26 cellular contexts compared by ENCODE assay signal in the genomic region with DNA sequence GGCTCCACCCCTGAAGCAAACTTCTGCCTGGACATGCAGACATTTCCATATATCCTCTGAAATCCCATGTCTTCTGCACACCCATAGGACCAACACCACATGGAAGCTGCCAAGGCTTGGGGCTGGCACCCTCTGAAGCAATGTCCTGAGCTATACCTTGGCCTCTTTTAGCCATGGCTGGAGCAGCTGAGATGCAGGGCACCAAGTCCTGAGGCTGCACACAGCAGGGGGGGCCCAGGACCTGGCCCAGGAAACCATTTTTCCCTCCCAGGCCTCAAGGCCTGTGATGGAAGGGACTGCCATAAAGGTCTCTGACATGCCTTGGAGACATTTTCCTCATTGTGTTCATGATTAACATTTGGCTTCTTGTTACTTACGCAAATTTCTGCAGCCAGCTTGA.
"Had no signal": no experiment of that assay in that cellular context is flagged by ENCODE, and none has a peak within 500 bp of the region (broad histone marks: within the 10 kb centered on the region; RNA-seq: fewer than 3 reads in every experiment).

No MANE protein-coding gene starts in this region.

- H3K4me3 ChIP-seq: stomach, suprapubic skin, testis, thoracic aorta, thyroid gland, tibial artery, tibial nerve, transverse colon, upper lobe of left lung, upper lobe of right lung, uterus, vagina had no signal

- H3K27ac ChIP-seq: stomach, suprapubic skin, testis, thoracic aorta, thyroid gland, tibial artery, tibial nerve, transverse colon, upper lobe of left lung, upper lobe of right lung, uterus, vagina had no signal

- H3K9me3 ChIP-seq: testis, thoracic aorta, thyroid gland, upper lobe of right lung, uterus, vagina had no signal

- DNase-seq: stimulated activated CD4-positive, alpha-beta T cell treated with anti-CD3 and anti-CD28 coated beads, Interleukin-2, amount 100 ng/mL, for 48 hours; stimulated activated CD4-positive, alpha-beta T cell treated with anti-CD3 and anti-CD28 coated beads, Interleukin-4, amount 100 ng/mL, for 1 hour; stimulated activated CD4-positive, alpha-beta T cell treated with anti-CD3 and anti-CD28 coated beads, Interleukin-4, amount 100 ng/mL, for 24 hours; stimulated activated CD4-positive, alpha-beta T cell treated with anti-CD3 and anti-CD28 coated beads, Interleukin-4, amount 100 ng/mL, for 4 hours; stimulated activated CD8-positive, alpha-beta memory T cell treated with anti-CD3 and anti-CD28 coated beads, Interleukin-4, amount 100 ng/mL, for 48 hours; stimulated activated naive B cell treated with anti-CD40 and anti-IgM and Interleukin-4, amounts not matched to agents 10 μg/mL and 1 μg/mL and 100 μg/mL, for 72 hours; stimulated activated naive CD4-positive, alpha-beta T cell; stimulated activated naive CD4-positive, alpha-beta T cell treated with Interleukin-2 at 50 U/mL for 16 hours; stimulated activated naive CD8-positive, alpha-beta T cell treated with anti-CD3 and anti-CD28 coated beads, Interleukin-15, amount 100 ng/mL, for 72 hours; stimulated activated naive CD8-positive, alpha-beta T cell treated with anti-CD3 and anti-CD28 coated beads, Interleukin-15, Interleukin-2, amounts not matched to agents 100 U/mL and 50 U/mL, for 24 hours; stomach; substantia nigra; testis; thyroid gland; tibial artery; transverse colon; trophoblast cell; upper lobe of left lung; upper lobe of right lung; uterus had no signal

- H3K36me3 ChIP-seq: stomach, suprapubic skin, thoracic aorta, thyroid gland, tibial artery, tibial nerve, transverse colon, upper lobe of left lung, upper lobe of right lung, uterus, vagina had no signal

- ATAC-seq: stimulated activated effector memory CD8-positive, alpha-beta T cell treated with anti-CD3 and anti-CD28 coated beads, Interleukin-12 subunit alpha, Interleukin-12 subunit beta, amount 100 ng/mL, for 72 hours; stimulated activated memory B cell treated with anti-CD40 and anti-IgM and Interleukin-4, amounts not matched to agents 10 μg/mL and 1 μg/mL and 100 μg/mL, for 72 hours; stimulated activated naive B cell treated with anti-CD40 and anti-IgM and Interleukin-4, amounts not matched to agents 10 μg/mL and 1 μg/mL and 100 μg/mL, for 72 hours; stimulated activated naive CD8-positive, alpha-beta T cell treated with anti-CD3 and anti-CD28 coated beads, Interleukin-15, amount 100 ng/mL, for 72 hours; stimulated activated naive CD8-positive, alpha-beta T cell treated with anti-CD3 and anti-CD28 coated beads, Interleukin-15, Interleukin-2, amounts not matched to agents 100 U/mL and 50 U/mL, for 24 hours; upper lobe of right lung had no signal

- H3K4me1 ChIP-seq: stomach, suprapubic skin, testis, thyroid gland, tibial artery, tibial nerve, transverse colon, upper lobe of left lung, upper lobe of right lung, uterus, vagina had no signal
